Comparison of ENCODE assay signal across 26 cellular contexts in the genomic region with DNA sequence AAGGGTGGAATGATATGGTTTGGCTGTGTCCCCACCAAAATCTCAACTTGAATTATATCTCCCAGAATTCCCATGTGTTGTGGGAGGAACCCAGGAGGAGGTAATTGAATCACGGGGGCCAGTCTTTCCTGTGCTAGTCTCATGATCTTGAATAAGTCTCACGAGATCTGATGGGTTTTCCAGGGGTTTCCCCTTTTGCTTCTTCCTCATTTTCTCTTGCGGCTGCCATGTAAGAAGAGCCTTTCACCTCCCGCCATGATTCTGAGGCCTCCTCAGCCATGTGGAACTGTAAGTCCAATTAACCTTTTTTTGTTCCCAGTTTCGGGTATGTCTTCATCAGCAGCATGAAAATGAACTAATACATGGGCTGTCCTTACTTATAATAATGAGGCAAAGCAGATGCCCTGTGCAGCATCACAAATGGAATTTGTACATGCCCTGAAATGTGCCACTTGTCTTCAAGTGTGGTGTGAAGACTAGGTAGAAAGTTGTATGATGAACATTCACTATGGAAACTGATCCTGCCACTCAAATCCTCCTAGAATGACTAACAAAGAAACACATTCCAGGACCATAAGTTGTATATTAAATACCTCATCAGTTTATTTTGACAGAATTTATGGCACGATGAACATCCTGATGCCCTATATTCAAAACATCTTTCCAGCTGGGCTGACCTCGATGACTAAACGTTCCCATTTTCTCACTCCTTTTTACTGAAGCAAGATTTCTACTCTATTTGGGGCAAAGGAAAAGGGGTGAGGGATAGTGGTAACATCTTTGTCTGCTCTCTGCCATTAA.
DNase-seq lines count a peak whose midpoint lies in the region; ATAC-seq and TF ChIP-seq lines count a peak whose summit lies in the region.
"Had no signal": no experiment of that assay in that cellular context is flagged by ENCODE, and none has a peak within 500 bp of the region (broad histone marks: within the 10 kb centered on the region; RNA-seq: fewer than 3 reads in every experiment).

No MANE protein-coding gene starts in this region.

- H3K9ac ChIP-seq in mammary epithelial cell (ENCODE audit: insufficient read depth, low read length), result no peak overlapping the region
- no peak overlapping the region for H3K9ac ChIP-seq in Karpas-422 (ENCODE audit: low read length)
- H3K9ac ChIP-seq: parathyroid adenoma had no signal

- CTCF ChIA-PET in mammary epithelial cell (lab: Charles Lee; ENCODE audit: low non-redundant PET), result no interaction called here

- H3K36me3 ChIP-seq in mammary epithelial cell (ENCODE audit: insufficient read depth, low read length), result no peaks in the 10 kb centered on the region
- no peaks in the 10 kb centered on the region for H3K36me3 ChIP-seq in Karpas-422 (ENCODE audit: insufficient read depth, low read length)
- H3K36me3 ChIP-seq: heart right ventricle, left ventricle myocardium inferior, tibial artery, WERI-Rb-1 had no signal

- H3K27me3 ChIP-seq in mammary epithelial cell (ENCODE audit: insufficient read depth, low read length) (no peaks in the 10 kb centered on the region), Karpas-422 (ENCODE audit: low read length) (no peaks in the 10 kb centered on the region)
- H3K27me3 ChIP-seq: dorsolateral prefrontal cortex, heart right ventricle, tibial artery had no signal

- H3K4me1 ChIP-seq in mammary epithelial cell (ENCODE audit: insufficient read depth, low read length), result peaks cover 38% of the 10 kb centered on the region
- H3K4me1 ChIP-seq in Karpas-422 (ENCODE audit: low read length), result no peaks in the 10 kb centered on the region
- H3K4me1 ChIP-seq: heart right ventricle, left ventricle myocardium inferior, parathyroid adenoma, tibial artery had no signal

- in situ Hi-C loops in mammary epithelial cell (cut with MboI; ENCODE audit: low sequenced_read_pairs in 2 of 2), result no loop called here

- DNase-seq in HPDE6-E6E7 (ENCODE audit: extremely low spot score), result peak; percentile 4
- DNase-seq in OCI-M1 (lab: John Stamatoyannopoulos, UW), result peak; percentile 12
- DNase-seq in mammary epithelial cell, result peak; percentile 79
- peak; percentile 75 for DNase-seq in kidney tubule cell (ENCODE audit: low spot score)
- no peak for DNase-seq in Karpas-422
- DNase-seq in activated gamma-delta T cell treated with Interleukin-2 at 50 U/mL for 16 hours, result no peak
- no peak for DNase-seq in NCI-H1417 treated with DMSO at 0.1 percent for 48 hours (lab: John Stamatoyannopoulos, UW)
- DNase-seq: activated CD4-positive, alpha-beta T cell treated with anti-CD3 and anti-CD28 coated beads, Interleukin-2, amount 50 U/mL, for 1 hour; anterior cingulate cortex; C1 segment of cervical spinal cord; dorsolateral prefrontal cortex; heart right ventricle; left ventricle myocardium inferior; midbrain; natural killer cell; NCI-H187; NCI-H2171 treated with DMSO at 0.1 percent for 48 hours; NCI-H524 treated with DMSO at 0.1 percent for 48 hours; right cardiac atrium; stimulated activated CD4-positive, alpha-beta T cell treated with anti-CD3 and anti-CD28 coated beads, Interleukin-12 subunit alpha, Interleukin-12 subunit beta, amount 100 ng/mL, for 4 hours; stimulated activated naive CD8-positive, alpha-beta T cell treated with anti-CD3 and anti-CD28 coated beads, Interleukin-15, amount 100 ng/mL, for 72 hours; T-helper 9 cell; tibial artery; WERI-Rb-1 had no signal

- no peaks in the 10 kb centered on the region for H3K9me3 ChIP-seq in mammary epithelial cell (replicated peaks; ENCODE audit: insufficient read depth, low read length)
- H3K9me3 ChIP-seq in Karpas-422 (ENCODE audit: low read length), result no peaks in the 10 kb centered on the region
- H3K9me3 ChIP-seq: heart right ventricle, left ventricle myocardium inferior, tibial artery had no signal

- H3K27ac ChIP-seq in mammary epithelial cell (ENCODE audit: insufficient read depth, low read depth, low read length), result peak overlapping the region; percentile 98
- no peak overlapping the region for H3K27ac ChIP-seq in Karpas-422 (ENCODE audit: low read length)
- H3K27ac ChIP-seq: dorsolateral prefrontal cortex, heart right ventricle, left ventricle myocardium inferior, parathyroid adenoma, tibial artery, WERI-Rb-1 had no signal

- dilution Hi-C loops in mammary epithelial cell (cut with HindIII; ENCODE audit: low sequenced_read_pairs), result no loop called here

- BruUV-seq in mammary epithelial cell (replicated peaks; lab: Mats Ljungman, UMichigan), result no TSS peak

- H3K4me3 ChIP-seq in mammary epithelial cell (replicated peaks in 1 of 3; ENCODE audit: insufficient read depth in 1 of 3, low read depth in 2 of 3, low read length in 3 of 3), result no peak overlapping the region
- H3K4me3 ChIP-seq in Karpas-422 (ENCODE audit: low read length), result no peak overlapping the region
- H3K4me3 ChIP-seq: dorsolateral prefrontal cortex, heart right ventricle, left ventricle myocardium inferior, tibial artery had no signal

- no peaks in the 10 kb centered on the region for H3K9me2 ChIP-seq in Karpas-422 (replicated peaks; ENCODE audit: insufficient read depth, low read length)

- H3K4me2 ChIP-seq in mammary epithelial cell (ENCODE audit: insufficient read depth, low read depth, low read length), result no peak overlapping the region
- no peak overlapping the region for H3K4me2 ChIP-seq in Karpas-422 (ENCODE audit: low read depth, low read length, poor library complexity, severe bottlenecking)

- H2AFZ ChIP-seq in mammary epithelial cell (ENCODE audit: low read depth, low read length), result no peak overlapping the region
- no peak overlapping the region for H2AFZ ChIP-seq in Karpas-422 (ENCODE audit: low read length)
- H2AFZ ChIP-seq: parathyroid adenoma had no signal

- ATAC-seq in GM18517 (IDR thresholded peaks at IDR 0.05; ENCODE audit: unreplicated experiment), result no peak
- ATAC-seq: heart right ventricle; natural killer cell; right cardiac atrium; stimulated activated naive CD8-positive, alpha-beta T cell treated with anti-CD3 and anti-CD28 coated beads, Interleukin-15, amount 100 ng/mL, for 72 hours had no signal

- H3K79me2 ChIP-seq in mammary epithelial cell (ENCODE audit: insufficient read depth, low read length) (no peaks in the 10 kb centered on the region), Karpas-422 (ENCODE audit: low read length) (no peaks in the 10 kb centered on the region)
- H3K79me2 ChIP-seq: parathyroid adenoma had no signal

- 78% methylated on average over 7 of the region's 8 CpGs for WGBS in mammary epithelial cell (ENCODE audit: low coverage, missing lambda C conversion rate)

- no peaks in the 10 kb centered on the region for H4K20me1 ChIP-seq in mammary epithelial cell (ENCODE audit: insufficient read depth, low read length)
- H4K20me1 ChIP-seq in Karpas-422 (ENCODE audit: insufficient read depth, low read depth, low read length), result no peaks in the 10 kb centered on the region

- intact Hi-C loops in mammary epithelial cell (cut with micrococcal nuclease), result loop anchor here (5.0 to 10.0 kb wide), 2 partner anchors 86 to 241 kb away; no protein-coding TSS in a partner anchor

- no peak for TF ChIP-seq CTCF in mammary epithelial cell (conservative IDR thresholded peaks at IDR 0.05 in 1 of 2, IDR thresholded peaks at IDR 0.05 in 1 of 2; ENCODE audit: extremely low read depth in 1 of 2, insufficient read depth in 1 of 2, low read depth in 1 of 2, low read length in 2 of 2)

Comparison
In these comparisons a context has a peak if more than half of its experiments do, and no peak if none do; other contexts are left out.
1. DNase-seq: peak in HPDE6-E6E7 (single experiment), OCI-M1 (single experiment), mammary epithelial cell (single experiment) and kidney tubule cell (single experiment); none in Karpas-422 (single experiment), activated gamma-delta T cell treated with Interleukin-2 at 50 U/mL for 16 hours (single experiment) and NCI-H1417 treated with DMSO at 0.1 percent for 48 hours (single experiment).